Comparison of ENCODE assay signal across 1 cellular context in genomic region chr2:101329026-101329425, GRCh38.
TF ChIP-seq lines count a peak whose summit lies in the region.

No MANE protein-coding gene starts in this region.

TF ChIP-seq in HCT116, 20 proteins besides CTCF, POLR2A, EP300 and RAD21 (continued from another document):
- no peak for TF ChIP-seq REST (IDR thresholded peaks at IDR 0.05; ENCODE audit: low read depth)
- no peak for TF ChIP-seq JUND (IDR thresholded peaks at IDR 0.05)
- no peak for TF ChIP-seq SRF (IDR thresholded peaks at IDR 0.05; ENCODE audit: low read depth)
- no peak for TF ChIP-seq ZFX (IDR thresholded peaks at IDR 0.05)
- TF ChIP-seq SP1 (IDR thresholded peaks at IDR 0.05; ENCODE audit: low read depth), result no peak
- no peak for TF ChIP-seq FOSL1 (IDR thresholded peaks at IDR 0.05; ENCODE audit: low read depth)
- no peak for TF ChIP-seq ZNF274 (IDR thresholded peaks at IDR 0.05; ENCODE audit: low read depth, low read length)
- TF ChIP-seq MAX (IDR thresholded peaks at IDR 0.05), result no peak
- no peak for TF ChIP-seq CEBPB (IDR thresholded peaks at IDR 0.05; ENCODE audit: low read depth)
- no peak for TF ChIP-seq CBX3 (IDR thresholded peaks at IDR 0.05; ENCODE audit: low read depth)
- TF ChIP-seq ZBTB33 (IDR thresholded peaks at IDR 0.05; ENCODE audit: extremely low read depth, insufficient replicate concordance, low read length), result no peak
